12 cellular contexts compared by ENCODE assay signal in the genomic region with DNA sequence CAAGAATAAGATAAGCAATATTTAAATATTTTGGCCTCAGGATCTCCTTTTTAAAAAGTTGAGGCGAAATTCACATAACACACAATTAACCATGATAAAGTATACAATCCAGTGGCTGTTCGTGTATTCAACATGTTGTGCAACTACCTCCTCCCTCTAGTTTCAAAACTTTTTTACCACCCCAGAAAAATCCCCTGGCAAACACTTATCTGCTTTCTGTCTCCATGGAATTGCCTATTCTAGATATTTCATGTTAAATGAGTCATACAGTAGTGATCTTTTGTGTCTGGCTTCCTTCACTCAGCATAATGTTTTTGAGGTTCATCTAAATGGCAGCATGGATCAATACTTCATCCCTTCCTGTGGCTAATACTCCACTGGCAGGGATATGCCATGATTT. TPM values are rescaled to one million over a fixed set of nuclear protein-coding genes. Genes with fewer than 3 reads are reported as not detected.
DNase-seq lines count a peak whose midpoint lies in the region; ATAC-seq lines count a peak whose summit lies in the region.
"Had no signal": no experiment of that assay in that cellular context is flagged by ENCODE, and none has a peak within 500 bp of the region (broad histone marks: within the 10 kb centered on the region; RNA-seq: fewer than 3 reads in every experiment).

No MANE protein-coding gene starts in this region.

- H3K4me1 Mint-ChIP-seq in activated CD4-positive, alpha-beta T cell treated with anti-CD3 and anti-CD28 coated beads for 36 hours = peaks cover 31% of the 10 kb centered on the region
- peaks cover 28% of the 10 kb centered on the region for H3K4me1 Mint-ChIP-seq in stimulated activated naive CD8-positive, alpha-beta T cell treated with anti-CD3 and anti-CD28 coated beads, Interleukin-15, amount 100 ng/mL, for 72 hours

- in situ Hi-C loops in G401 (cut with HindIII; ENCODE audit: low sequenced_read_pairs) = no loop called here

- POLR2A ChIA-PET in activated CD4-positive, alpha-beta T cell treated with anti-CD3 and anti-CD28 coated beads for 36 hours (lab: Charles Lee) = no interaction called here

- peaks cover 31% of the 10 kb centered on the region for H3K36me3 Mint-ChIP-seq in activated CD4-positive, alpha-beta T cell treated with anti-CD3 and anti-CD28 coated beads for 36 hours (ENCODE audit: low read depth)

- H3K27me3 ChIP-seq in adipocyte (replicated peaks; ENCODE audit: control insufficient read depth, insufficient read depth, low read length) = peaks cover 7% of the 10 kb centered on the region
- H3K27me3 ChIP-seq in right cardiac atrium (ENCODE audit: control insufficient read depth, insufficient read depth) = no peaks in the 10 kb centered on the region

- CTCF ChIA-PET in activated CD4-positive, alpha-beta T cell treated with anti-CD3 and anti-CD28 coated beads for 36 hours (lab: Charles Lee) = no interaction called here

- H3K9me3 Mint-ChIP-seq in activated CD4-positive, alpha-beta T cell treated with anti-CD3 and anti-CD28 coated beads for 36 hours (ENCODE audit: low read depth) = peaks cover 8% of the 10 kb centered on the region
- peaks cover 12 to 16% of the 10 kb centered on the region in 2 donors for H3K9me3 Mint-ChIP-seq in stimulated activated naive CD8-positive, alpha-beta T cell treated with anti-CD3 and anti-CD28 coated beads, Interleukin-15, amount 100 ng/mL, for 72 hours

- H3K36me3 ChIP-seq in adipocyte (ENCODE audit: control insufficient read depth, insufficient read depth, low read length, severe bottlenecking) = no peaks in the 10 kb centered on the region

- intact Hi-C loops in activated CD4-positive, alpha-beta T cell treated with anti-CD3 and anti-CD28 coated beads for 36 hours (cut with DNase I, micrococcal nuclease) = no loop called here
- intact Hi-C loops in right cardiac atrium (cut with DNase I) = no loop called here
- intact Hi-C loops in posterior vena cava (cut with DNase I) = no loop called here

- no peak for DNase-seq in activated CD4-positive, alpha-beta T cell treated with anti-CD3 and anti-CD28 coated beads for 36 hours
- DNase-seq in activated CD4-positive, alpha-beta T cell treated with anti-CD3 and anti-CD28 coated beads for 48 hours = no peak
- DNase-seq in adipocyte (ENCODE audit: low read depth) (peak; percentile 82), right cardiac atrium (no peak), G401 (ENCODE audit: low spot score) (no peak), NCI-H128 (lab: John Stamatoyannopoulos, UW; ENCODE audit: unreplicated experiment) (no peak), posterior vena cava (ENCODE audit: low spot score) (no peak)
- DNase-seq in stimulated activated naive CD8-positive, alpha-beta T cell treated with anti-CD3 and anti-CD28 coated beads, Interleukin-15, amount 100 ng/mL, for 72 hours = no peak
- DNase-seq: ACHN, cerebellar nuclear complex, NCI-H82 had no signal

- peak overlapping the region; percentile 42 for H3K27ac Mint-ChIP-seq in activated CD4-positive, alpha-beta T cell treated with anti-CD3 and anti-CD28 coated beads for 36 hours
- H3K27ac Mint-ChIP-seq in stimulated activated naive CD8-positive, alpha-beta T cell treated with anti-CD3 and anti-CD28 coated beads, Interleukin-15, amount 100 ng/mL, for 72 hours = peak overlapping the region; percentile 35 to 95

- 50% methylated on average over 2 of the region's 2 CpGs for WGBS in right cardiac atrium

- H3K4me3 ChIP-seq in adipocyte (ENCODE audit: low read length) (peak overlapping the region; percentile 84), right cardiac atrium (ENCODE audit: low read length) (peak overlapping the region; percentile 46)

- H3K4me3 Mint-ChIP-seq in activated CD4-positive, alpha-beta T cell treated with anti-CD3 and anti-CD28 coated beads for 36 hours = no peak overlapping the region
- H3K4me3 Mint-ChIP-seq in stimulated activated naive CD8-positive, alpha-beta T cell treated with anti-CD3 and anti-CD28 coated beads, Interleukin-15, amount 100 ng/mL, for 72 hours = no peak overlapping the region

- peak overlapping the region; percentile 80 for H3K9ac ChIP-seq in adipocyte (ENCODE audit: low read length)

- H3K9me3 ChIP-seq in adipocyte (ENCODE audit: control insufficient read depth, low read length) = peaks cover 11% of the 10 kb centered on the region
- no peaks in the 10 kb centered on the region for H3K9me3 ChIP-seq in right cardiac atrium (ENCODE audit: control insufficient read depth, low read length)

- ATAC-seq in activated CD4-positive, alpha-beta T cell treated with anti-CD3 and anti-CD28 coated beads for 36 hours = peak; percentile 31
- peak; percentile 75 to 81 for ATAC-seq in right cardiac atrium
- peak; percentile 51 for ATAC-seq in stimulated activated naive CD8-positive, alpha-beta T cell treated with anti-CD3 and anti-CD28 coated beads, Interleukin-15, amount 100 ng/mL, for 72 hours

- H3K4me1 ChIP-seq in adipocyte (ENCODE audit: control insufficient read depth, insufficient read depth, low read length) (peaks cover 19% of the 10 kb centered on the region), right cardiac atrium (ENCODE audit: control insufficient read depth, insufficient read depth, low read length) (no peaks in the 10 kb centered on the region)

- H3K27ac ChIP-seq in right cardiac atrium (ENCODE audit: low read length) = no peak overlapping the region

- H3K27me3 Mint-ChIP-seq in activated CD4-positive, alpha-beta T cell treated with anti-CD3 and anti-CD28 coated beads for 36 hours = peaks cover 2% of the 10 kb centered on the region
- peaks cover 8% of the 10 kb centered on the region for H3K27me3 Mint-ChIP-seq in stimulated activated naive CD8-positive, alpha-beta T cell treated with anti-CD3 and anti-CD28 coated beads, Interleukin-15, amount 100 ng/mL, for 72 hours

RNA-seq across cellular contexts. Expression of gene IL15RA, which starts 31.8 kb away (rescaled TPM):
- total RNA-seq in activated CD4-positive, alpha-beta T cell treated with anti-CD3 and anti-CD28 coated beads for 36 hours = 10 to 100 TPM; 19.7 to 22.1 TPM
- total RNA-seq in right cardiac atrium (10 to 100 TPM; 11.8 to 19.7 (median 15.8) TPM), posterior vena cava (10 to 100 TPM; 16.9 to 20.9 TPM)
- polyA plus RNA-seq in right cardiac atrium = 13.9 TPM
- 0.98 TPM in 1 of 2 replicates, not detected in the other for total RNA-seq in G401 (2014; rRNA removed; shearing (Covaris generic))

RNA-seq across cellular contexts. Expression of gene IL2RA, which starts 53.0 kb away (rescaled TPM):
- 100 to 1,000 TPM; 659 to 980 TPM for total RNA-seq in activated CD4-positive, alpha-beta T cell treated with anti-CD3 and anti-CD28 coated beads for 36 hours
- 1 to 10 TPM in 1 of 4 donors, under 1 TPM in 3; 0.71 to 1.3 (median 0.82) TPM for total RNA-seq in right cardiac atrium
- 0.18 TPM for polyA plus RNA-seq in right cardiac atrium
- total RNA-seq in G401 (2014; rRNA removed; shearing (Covaris generic)) = not detected in 2 replicates
- 1 to 10 TPM in 1 of 2 donors, under 1 TPM in 1; 0.81 to 6.4 TPM for total RNA-seq in posterior vena cava
- total RNA-seq: H1 had no signal
- polyA plus RNA-seq: H1 had no signal

Comparison
In these comparisons a context has a peak if more than half of its experiments do, and no peak if none do; other contexts are left out.
1. RNA of gene IL2RA, which starts 53.0 kb away (total RNA-seq): 659 to 980 TPM in activated CD4-positive, alpha-beta T cell treated with anti-CD3 and anti-CD28 coated beads for 36 hours; 0.81 to 6.4 TPM in posterior vena cava, 0.71 to 1.3 TPM in right cardiac atrium and not detected in G401; every median in the first group is over 10 times any median in the second.
2. Peak in every context shown above with its lines, with median percentiles within 50 percentile points of each other: ATAC-seq.